10 cellular contexts compared by ENCODE assay signal in the genomic region with DNA sequence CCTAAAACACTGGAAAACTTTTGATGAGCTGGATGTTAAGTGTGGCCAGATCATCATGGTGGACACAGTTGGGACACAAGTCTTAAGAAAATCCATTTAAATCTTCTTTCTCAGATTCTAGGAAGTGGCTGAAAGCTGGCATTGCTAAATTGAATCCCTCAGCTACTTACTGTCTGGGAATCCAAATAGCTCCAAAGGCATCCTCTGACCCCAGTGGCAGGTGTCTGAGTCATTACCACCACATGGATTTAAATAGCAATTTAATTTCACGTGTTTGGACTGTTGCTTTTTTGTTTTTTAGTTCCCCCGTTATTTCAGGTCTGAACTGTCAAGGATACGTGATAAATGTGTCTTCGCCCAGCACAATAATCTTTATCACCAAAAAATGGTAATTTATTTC. TPM values are rescaled to one million over a fixed set of nuclear protein-coding genes. Genes with fewer than 3 reads are reported as not detected.
"Had no signal": no experiment of that assay in that cellular context is flagged by ENCODE, and none has a peak within 500 bp of the region (broad histone marks: within the 10 kb centered on the region; RNA-seq: fewer than 3 reads in every experiment).

No MANE protein-coding gene starts in this region.

- H3K4me1 ChIP-seq: HAP-1 had no signal

- H2AFZ ChIP-seq: GM23248 had no signal

- H3K36me3 ChIP-seq: HAP-1 had no signal

- DNase-seq: GM23248, GOT3, H7, HFFc6, IMR-90 had no signal

- H3K9me3 ChIP-seq: HAP-1 had no signal

- H3K27ac Mint-ChIP-seq: HFFc6 had no signal

- H3K4me3 Mint-ChIP-seq: HFFc6 had no signal

- H3K4me3 ChIP-seq: GM23248, HAP-1, K562 had no signal

- H3K27ac ChIP-seq: GM23248, HL-60 had no signal

- H3K9ac ChIP-seq: GM23248 had no signal

- ATAC-seq: HCT116, K562 had no signal

RNA-seq across cellular contexts. Expression of gene HDGFL1, which starts 33.3 kb away (rescaled TPM):
- total RNA-seq: GM23248, H4, H7, HFFc6, IMR-90 had no signal
- polyA plus RNA-seq: GM23248, IMR-90 had no signal
